In the genomic region with DNA sequence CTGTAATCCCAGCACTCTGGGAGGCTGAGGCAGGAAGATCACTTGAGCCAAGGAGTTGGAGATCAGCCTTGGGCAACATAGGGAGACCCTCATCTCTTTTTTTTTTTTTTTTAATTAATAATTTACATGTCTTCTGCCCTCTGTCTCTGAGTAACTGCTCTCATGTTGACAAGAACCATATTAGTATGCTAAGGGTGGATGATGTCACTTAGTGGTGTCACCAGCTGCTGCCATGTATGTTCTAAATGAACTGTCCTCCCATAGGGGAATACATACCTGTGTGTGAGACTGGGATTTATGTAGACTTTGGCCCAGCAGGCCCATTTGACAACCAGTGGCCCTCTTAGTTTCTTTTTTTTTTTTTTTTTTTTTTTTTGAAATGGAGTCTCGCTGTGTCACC, we compare ENCODE assay signal across 20 cellular contexts.
DNase-seq lines count a peak whose midpoint lies in the region; ATAC-seq, FAIRE-seq and TF ChIP-seq lines count a peak whose summit lies in the region.
"Had no signal": no experiment of that assay in that cellular context is flagged by ENCODE, and none has a peak within 500 bp of the region (broad histone marks: within the 10 kb centered on the region; RNA-seq: fewer than 3 reads in every experiment).

No MANE protein-coding gene starts in this region.

- H3K79me2 ChIP-seq in HepG2 (ENCODE audit: insufficient read depth, low read length), result no peaks in the 10 kb centered on the region

- H3K27ac ChIP-seq in HepG2 (ENCODE audit: extremely low read length, insufficient read depth, low read length) (no peak overlapping the region), right lobe of liver (no peak overlapping the region), thyroid gland (peak overlapping the region; percentile 49 to 58 (median 52))

- TF ChIP-seq POLR2A in HepG2 (IDR thresholded peaks at IDR 0.05; ENCODE audit: insufficient read depth in 1 of 2, low read depth in 2 of 2, low read length in 2 of 2) (no peak), right lobe of liver (IDR thresholded peaks at IDR 0.05) (no peak), thyroid gland (IDR thresholded peaks at IDR 0.05) (no peak)

- 98% methylated on average over 1 of the region's 1 CpG for WGBS in HepG2 (ENCODE audit: low lambda C conversion rate)
- WGBS in right lobe of liver (ENCODE audit: insufficient coverage, low coverage, low lambda C conversion rate, missing lambda C conversion rate), result 100% methylated on average over 1 of the region's 1 CpG
- WGBS in thyroid gland, 2 donors, result 88 to 96% methylated on average over 1 of the region's 1 CpG

- ATAC-seq in HepG2, result no peak
- no peak for ATAC-seq in right lobe of liver
- ATAC-seq: HCT116 had no signal

- no TSS peak for BruUV-seq in HepG2 (replicated peaks; lab: Mats Ljungman, UMichigan)

- in situ Hi-C loops in HepG2 (cut with HindIII; ENCODE audit: extremely low pct_ligation_motif_present, low pct_unique_long_range_greater_than_20kb), result no loop called here

- DNase-seq in DMS53 (lab: John Stamatoyannopoulos, UW) (peak; percentile 52), DMS53 treated with DMSO at 0.1 percent for 48 hours (lab: John Stamatoyannopoulos, UW; ENCODE audit: unreplicated experiment) (no peak), HepG2 (ENCODE audit: low spot score) (no peak), right lobe of liver (no peak), kidney tubule cell (ENCODE audit: low spot score) (peak; percentile 46), thyroid gland (no peak), NCI-H510A treated with DMSO at 0.1 percent for 48 hours (lab: John Stamatoyannopoulos, UW) (no peak), NCI-H345 (lab: John Stamatoyannopoulos, UW) (no peak)
- DNase-seq: 8988T, C1 segment of cervical spinal cord, COR-L47, DMS79 treated with DMSO at 0.1 percent for 48 hours, MM.1S, NCI-H187 treated with DMSO at 0.1 percent for 48 hours, NCI-H510A, SHP77 had no signal

- H3K27me3 ChIP-seq in HepG2 (ENCODE audit: control insufficient read depth in 1 of 2, insufficient read depth in 2 of 2, low read length in 2 of 2) (no peaks in the 10 kb centered on the region), right lobe of liver (no peaks in the 10 kb centered on the region), thyroid gland (no peaks in the 10 kb centered on the region)

- H3K9ac ChIP-seq in HepG2 (ENCODE audit: insufficient read depth, low read depth, low read length), result no peak overlapping the region

- CTCF ChIA-PET in HepG2 (lab: Yijun Ruan, JAX; ENCODE audit: low intra/inter-chr PET ratio, low total read pairs), result no interaction called here

- intact Hi-C loops in HepG2 (cut with micrococcal nuclease; ENCODE audit: unreplicated experiment), result loop anchor here (10.0 kb wide), 1 partner anchor 194 kb away; a partner anchor contains a TSS
- intact Hi-C loops in right lobe of liver (cut with DNase I), result loop anchor here (10.0 kb wide), 2 partner anchors 174 to 184 kb away; no protein-coding TSS in a partner anchor
- intact Hi-C loops in thyroid gland (cut with DNase I), result loop anchor here (10.0 kb wide), 2 partner anchors 144 to 174 kb away; a partner anchor contains a TSS

- H3K4me3 ChIP-seq in HepG2 (replicated peaks in 1 of 3; ENCODE audit: insufficient read depth in 1 of 3, low read depth in 2 of 3, low read length in 3 of 3), result no peak overlapping the region
- H3K4me3 ChIP-seq in right lobe of liver, result no peak overlapping the region
- no peak overlapping the region for H3K4me3 ChIP-seq in thyroid gland (replicated peaks in 1 of 3)

- H3K9me3 ChIP-seq in HepG2 (ENCODE audit: low read length), result no peaks in the 10 kb centered on the region
- no peaks in the 10 kb centered on the region for H3K9me3 ChIP-seq in right lobe of liver
- no peaks in the 10 kb centered on the region for H3K9me3 ChIP-seq in thyroid gland

- POLR2A ChIA-PET in HepG2 (lab: Yijun Ruan, JAX), result no interaction called here

- H3K4me1 ChIP-seq in HepG2 (ENCODE audit: insufficient read depth, low read length) (no peaks in the 10 kb centered on the region), right lobe of liver (no peaks in the 10 kb centered on the region), thyroid gland (peaks cover 5 to 17% of the 10 kb centered on the region in 2 donors)

- H2AFZ ChIP-seq in HepG2 (ENCODE audit: low read length), result no peak overlapping the region

- TF ChIP-seq CTCF in HepG2 (CRISPR knock-in tag; IDR thresholded peaks at IDR 0.05) (no peak), right lobe of liver (IDR thresholded peaks at IDR 0.05) (no peak), thyroid gland (IDR thresholded peaks at IDR 0.05) (no peak)

- no peak for FAIRE-seq in HepG2 (lab: Jason Lieb, UNC)
- FAIRE-seq: G401.6, GM12892, RCC 7860 had no signal

- TF ChIP-seq RAD21 in HepG2 (CRISPR knock-in tag; IDR thresholded peaks at IDR 0.05), result no peak

- TF ChIP-seq EP300 in HepG2 (IDR thresholded peaks at IDR 0.05; ENCODE audit: low read depth in 2 of 2, low read length in 2 of 2) (no peak), HepG2 (CRISPR knock-in tag; IDR thresholded peaks at IDR 0.05; ENCODE audit: borderline replicate concordance) (no peak)

- H3K36me3 ChIP-seq in HepG2 (replicated peaks in 1 of 2; ENCODE audit: control insufficient read depth in 1 of 2, insufficient read depth in 2 of 2, low read length in 2 of 2) (peaks cover 0 to 4% of the 10 kb centered on the region in 2 experiments; a peak in 2 of 5 replicates), right lobe of liver (no peaks in the 10 kb centered on the region), thyroid gland (no peaks in the 10 kb centered on the region)

- H3K4me2 ChIP-seq in HepG2 (ENCODE audit: low read depth, low read length), result no peak overlapping the region

- no peaks in the 10 kb centered on the region for H4K20me1 ChIP-seq in HepG2 (ENCODE audit: insufficient read depth, low read length)

TF ChIP-seq in HepG2, 621 proteins besides CTCF, POLR2A, EP300 and RAD21:
- TF ChIP-seq CREB1 (IDR thresholded peaks at IDR 0.05), result peak; percentile 62
- no peak for TF ChIP-seq CREB1 (CRISPR knock-in tag; IDR thresholded peaks at IDR 0.05)
- no peak for TF ChIP-seq HMG20A (CRISPR knock-in tag; IDR thresholded peaks at IDR 0.05; ENCODE audit: borderline replicate concordance)

Comparison
In these comparisons a context has a peak if more than half of its experiments do, and no peak if none do; other contexts are left out.
1. DNase-seq: peak in DMS53 (single experiment) and kidney tubule cell (single experiment); none in DMS53 treated with DMSO at 0.1 percent for 48 hours (single experiment), HepG2 (single experiment), right lobe of liver (0 of 3), thyroid gland (0 of 2), NCI-H510A treated with DMSO at 0.1 percent for 48 hours (single experiment) and NCI-H345 (single experiment).
2. H3K27ac ChIP-seq: peak in thyroid gland (3 of 3); none in HepG2 (single experiment) and right lobe of liver (0 of 3).